ENCODE assay signal across 20 cellular contexts in the genomic region with DNA sequence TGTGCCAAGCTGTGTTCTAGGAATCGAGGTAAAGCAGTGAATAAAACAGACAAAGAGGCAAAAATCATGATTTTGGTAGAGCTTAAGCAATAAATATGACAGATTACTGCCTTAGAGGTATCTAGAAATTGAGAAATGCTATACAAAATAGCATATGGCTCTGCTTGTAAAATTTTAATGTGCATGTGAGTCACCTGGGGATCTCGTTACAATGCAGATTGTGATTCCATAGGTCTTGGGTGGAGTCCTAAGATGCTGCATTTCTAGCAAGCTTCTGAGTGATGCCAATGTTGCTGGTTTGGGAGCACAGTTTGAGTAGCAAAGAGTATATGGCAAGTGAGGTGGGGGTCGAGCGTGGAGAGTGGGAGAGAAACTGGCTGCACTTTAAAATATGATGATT.
DNase-seq lines count a peak whose midpoint lies in the region; ATAC-seq and TF ChIP-seq lines count a peak whose summit lies in the region.
"Had no signal": no experiment of that assay in that cellular context is flagged by ENCODE, and none has a peak within 500 bp of the region (broad histone marks: within the 10 kb centered on the region; RNA-seq: fewer than 3 reads in every experiment).

No MANE protein-coding gene starts in this region.

- H3K4me3 ChIP-seq in RWPE2 (ENCODE audit: severe bottlenecking) (no peak overlapping the region), colonic mucosa (no peak overlapping the region)
- H3K4me3 ChIP-seq: BLaER1, GM12878, GM23248 had no signal

- H3K9me3 ChIP-seq in RWPE2 (ENCODE audit: severe bottlenecking) (no peaks in the 10 kb centered on the region), colonic mucosa (no peaks in the 10 kb centered on the region)
- H3K9me3 ChIP-seq: BLaER1, Caco-2 had no signal

- intact Hi-C loops in colonic mucosa (cut with DNase I) = no loop called here

- DNase-seq in NOMO-1 treated with DMSO at 0.1 percent for 48 hours (lab: John Stamatoyannopoulos, UW; ENCODE audit: unreplicated experiment) (peak; percentile 9), NOMO-1 treated with dmso at 0.1 percent for 144 hours (lab: John Stamatoyannopoulos, UW; ENCODE audit: unreplicated experiment) (no peak), HT-29 (ENCODE audit: low spot score) (peak; percentile 17), RWPE2 (ENCODE audit: low spot score) (no peak), NCI-H2029 (lab: John Stamatoyannopoulos, UW) (no peak), colonic mucosa (no peak)
- no peak for DNase-seq in activated T-cell treated with anti-CD3 and anti-CD28 coated beads, Interleukin-2, amount 50 U/mL, for 4 hours
- DNase-seq: Caco-2; CD4-positive, CD25-positive, alpha-beta regulatory T cell; CD8-positive, alpha-beta T cell; DMS153; DND-41; GM23248; H7; HCEC 1CT had no signal

- peak; percentile 78 for ATAC-seq in RWPE2 (ENCODE audit: low read depth)
- ATAC-seq in activated T-cell treated with anti-CD3 and anti-CD28 coated beads, Interleukin-2, amount 50 U/mL, for 4 hours = no peak
- ATAC-seq: CD8-positive, alpha-beta T cell; GM12878 had no signal

- H3K27me3 Mint-ChIP-seq in activated T-cell treated with anti-CD3 and anti-CD28 coated beads, Interleukin-2, amount 50 U/mL, for 4 hours (ENCODE audit: low read depth) = no peaks in the 10 kb centered on the region
- H3K27me3 Mint-ChIP-seq: B cell; CD4-positive, CD25-positive, alpha-beta regulatory T cell had no signal

- no peaks in the 10 kb centered on the region for H3K4me1 ChIP-seq in RWPE2 (ENCODE audit: insufficient read depth, poor library complexity, severe bottlenecking)
- H3K4me1 ChIP-seq in colonic mucosa = no peaks in the 10 kb centered on the region
- H3K4me1 ChIP-seq: Caco-2 had no signal

- H3K27me3 ChIP-seq in RWPE2 (ENCODE audit: insufficient read depth, poor library complexity, severe bottlenecking) = no peaks in the 10 kb centered on the region
- no peaks in the 10 kb centered on the region for H3K27me3 ChIP-seq in colonic mucosa
- H3K27me3 ChIP-seq: BLaER1 had no signal

- H3K27ac ChIP-seq in RWPE2 (ENCODE audit: poor library complexity, severe bottlenecking) (no peak overlapping the region), colonic mucosa (no peak overlapping the region)
- H3K27ac ChIP-seq: 22Rv1, BLaER1, C4-2B, GM23248 had no signal

- H3K4me1 Mint-ChIP-seq in activated T-cell treated with anti-CD3 and anti-CD28 coated beads, Interleukin-2, amount 50 U/mL, for 4 hours (ENCODE audit: low read depth) = no peaks in the 10 kb centered on the region
- H3K4me1 Mint-ChIP-seq: B cell; CD4-positive, CD25-positive, alpha-beta regulatory T cell had no signal

- H3K36me3 ChIP-seq in RWPE2 (ENCODE audit: low read depth) = no peaks in the 10 kb centered on the region
- no peaks in the 10 kb centered on the region for H3K36me3 ChIP-seq in colonic mucosa
- H3K36me3 ChIP-seq: BLaER1 had no signal

- no peaks in the 10 kb centered on the region for H3K36me3 Mint-ChIP-seq in activated T-cell treated with anti-CD3 and anti-CD28 coated beads, Interleukin-2, amount 50 U/mL, for 4 hours (ENCODE audit: insufficient read depth)
- H3K36me3 Mint-ChIP-seq: CD4-positive, CD25-positive, alpha-beta regulatory T cell; CD8-positive, alpha-beta T cell had no signal

- no peaks in the 10 kb centered on the region for H3K9me3 Mint-ChIP-seq in activated T-cell treated with anti-CD3 and anti-CD28 coated beads, Interleukin-2, amount 50 U/mL, for 4 hours
- H3K9me3 Mint-ChIP-seq: CD8-positive, alpha-beta T cell had no signal

- TF ChIP-seq CTCF in RWPE2 (IDR thresholded peaks at IDR 0.05; ENCODE audit: poor library complexity, severe bottlenecking) (no peak), colonic mucosa (IDR thresholded peaks at IDR 0.05) (no peak)

- no peak overlapping the region for H3K9ac ChIP-seq in colonic mucosa (ENCODE audit: low read depth in 2 of 2, low read length in 2 of 2)
- H3K9ac ChIP-seq: BLaER1, GM23248 had no signal

- no peak overlapping the region for H3K4me3 Mint-ChIP-seq in activated T-cell treated with anti-CD3 and anti-CD28 coated beads, Interleukin-2, amount 50 U/mL, for 4 hours
- H3K4me3 Mint-ChIP-seq: B cell; CD4-positive, CD25-positive, alpha-beta regulatory T cell; CD8-positive, alpha-beta T cell had no signal

Comparison
In these comparisons a context has a peak if more than half of its experiments do, and no peak if none do; other contexts are left out.
1. DNase-seq: peak in NOMO-1 treated with DMSO at 0.1 percent for 48 hours (single experiment) and HT-29 (single experiment); none in NOMO-1 treated with dmso at 0.1 percent for 144 hours (single experiment), RWPE2 (single experiment), activated T-cell treated with anti-CD3 and anti-CD28 coated beads, Interleukin-2, amount 50 U/mL, for 4 hours (single experiment), NCI-H2029 (single experiment) and colonic mucosa (single experiment).